Comparison of ENCODE assay signal across 8 cellular contexts in the genomic region with DNA sequence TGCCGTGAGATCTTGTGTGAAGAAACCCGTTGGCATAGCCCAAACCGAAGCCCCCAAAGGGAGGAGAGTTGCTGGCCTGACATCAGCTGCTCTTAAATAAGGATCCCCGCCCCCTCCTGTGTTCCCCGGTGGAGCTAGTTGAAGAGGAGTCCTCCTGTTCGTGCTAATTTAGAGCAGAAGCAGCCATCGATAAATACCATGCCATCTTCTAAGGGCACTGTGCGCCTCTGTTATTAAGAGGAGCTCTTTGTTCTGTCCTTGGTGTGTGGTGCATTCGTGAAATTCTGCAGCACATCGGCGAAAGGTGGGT. TPM values are rescaled to one million over a fixed set of nuclear protein-coding genes. Genes with fewer than 3 reads are reported as not detected.
DNase-seq lines count a peak whose midpoint lies in the region; ATAC-seq and TF ChIP-seq lines count a peak whose summit lies in the region.

No MANE protein-coding gene starts in this region.

- ATAC-seq in GM21786 (IDR thresholded peaks at IDR 0.05; ENCODE audit: unreplicated experiment) = peak; percentile 7
- no peak for ATAC-seq in GM18520 (IDR thresholded peaks at IDR 0.05; ENCODE audit: unreplicated experiment)
- ATAC-seq in GM19397 (IDR thresholded peaks at IDR 0.05; ENCODE audit: unreplicated experiment) = no peak

- H3K9me3 ChIP-seq in adrenal gland (replicated peaks in 1 of 3) (no peaks in the 10 kb centered on the region), iPS-18a (ENCODE audit: control insufficient read depth, low read depth, low read length) (no peaks in the 10 kb centered on the region)

- H3K36me3 ChIP-seq in GM06990 (ENCODE audit: control insufficient read depth, insufficient read depth, low read length) (no peaks in the 10 kb centered on the region; the same call in 1 of the 2 replicates), adrenal gland (replicated peaks in 1 of 2) (no peaks in the 10 kb centered on the region), iPS-18a (ENCODE audit: control insufficient read depth, low read depth, low read length) (no peaks in the 10 kb centered on the region)

- 0 to 2% (median 0%) methylated on average over 4 to 11 of the region's 11 CpGs for WGBS in adrenal gland, 4 donors

- intact Hi-C loops in adrenal gland (cut with DNase I) = loop anchor here (5.0 to 10.0 kb wide), 2 partner anchors 76 to 78 kb away; a partner anchor contains a TSS

- DNase-seq in GM06990 (ENCODE audit: extremely low read depth, insufficient read length) = no peak
- peak; percentile 88 for DNase-seq in NCI-H1092 treated with DMSO at 0.1 percent for 48 hours (lab: John Stamatoyannopoulos, UW)
- no peak for DNase-seq in adrenal gland

- H3K4me3 ChIP-seq in GM06990 (replicated peaks; ENCODE audit: low read depth, low read length) (peak overlapping the region; percentile 92), adrenal gland (peak overlapping the region; percentile 8 to 91 (median 52)), iPS-18a (ENCODE audit: low read length) (peak overlapping the region; percentile 90), skin epidermis (peak overlapping the region; percentile 63 to 97 (median 79))

- H3K27me3 ChIP-seq in GM06990 (replicated peaks; ENCODE audit: control insufficient read depth, insufficient read depth, low read length) (no peaks in the 10 kb centered on the region), adrenal gland (no peaks in the 10 kb centered on the region), iPS-18a (ENCODE audit: control insufficient read depth, insufficient read depth, low read length) (no peaks in the 10 kb centered on the region)

- peak overlapping the region; percentile 80 for H3K9ac ChIP-seq in iPS-18a (ENCODE audit: low read length)

- TF ChIP-seq CTCF in GM06990 (IDR thresholded peaks at IDR 0.05; ENCODE audit: insufficient read depth, low read length, poor library complexity, severe bottlenecking) (no peak), adrenal gland (IDR thresholded peaks at IDR 0.05) (no peak)

- TF ChIP-seq POLR2A in adrenal gland (IDR thresholded peaks at IDR 0.05) = no peak

- peaks cover 16 to 37% of the 10 kb centered on the region in 2 donors for H3K4me1 ChIP-seq in adrenal gland (replicated peaks in 1 of 2)
- H3K4me1 ChIP-seq in iPS-18a (ENCODE audit: control insufficient read depth, low read depth, low read length) = peaks cover 21% of the 10 kb centered on the region

- H3K27ac ChIP-seq in adrenal gland (peak overlapping the region in 4 of 5 donors; percentile 84 to 96 (median 94)), iPS-18a (ENCODE audit: low read length) (peak overlapping the region; percentile 49), skin epidermis (peak overlapping the region in 19 of 21 experiments; percentile 85 to 97 (median 89))

RNA-seq across cellular contexts. Expression of a gene that starts 0.9 kb away (rescaled TPM):
- 10 to 100 TPM; 28.8 to 74.9 (median 49.2) TPM for total RNA-seq in adrenal gland
- polyA plus RNA-seq in adrenal gland = 10 to 100 TPM; 13.5 to 38.4 (median 34.0) TPM
